ENCODE assay signal across 8 cellular contexts in genomic region chrX:57591284-57592158, GRCh38. TPM values are rescaled to one million over a fixed set of nuclear protein-coding genes. Genes with fewer than 3 reads are reported as not detected.
A peak's percentile ranks its signal among the peaks of the same experiment; 100 is the strongest.
DNase-seq lines count a peak whose midpoint lies in the region; ATAC-seq, FAIRE-seq and TF ChIP-seq lines count a peak whose summit lies in the region.
"Not testable (repeated sequence)": the region's sequence is repeated elsewhere in the genome, so short reads cannot be mapped to it uniquely, and the experiment has no call there.

ZXDB (plus strand) TSS chrX:57592011; CDS start chrX:57592049, 38 bp downstream.

- ATAC-seq in RWPE2 (ENCODE audit: low read depth) = peak; percentile 61
- ATAC-seq in K562 = peak; percentile 67
- peak; percentile 77 for ATAC-seq in Right ventricle myocardium superior (ENCODE audit: poor library complexity)
- ATAC-seq in upper lobe of left lung (ENCODE audit: low FRiP score in 2 of 2) = peak; percentile 74 to 78

- peaks cover 12% of the 10 kb centered on the region for H3K79me2 ChIP-seq in K562 (ENCODE audit: control insufficient read depth, insufficient read depth, low read length)
- H3K79me2 ChIP-seq in neural cell (replicated peaks; ENCODE audit: insufficient read depth, low read length) = not testable (repeated sequence)

- H3K27ac ChIP-seq in RWPE2 (ENCODE audit: poor library complexity, severe bottlenecking) (peak within 1 kb of the TSS; percentile 75), K562 (ENCODE audit: extremely low read depth, low read depth, low read length) (peak within 1 kb of the TSS; percentile 53), neural cell (ENCODE audit: low read length) (peak within 1 kb of the TSS; percentile 75), upper lobe of left lung (peak within 1 kb of the TSS; percentile 92 to 97 (median 95))

- peak within 1 kb of the TSS; percentile 69 for H2AFZ ChIP-seq in K562 (ENCODE audit: low read depth, low read length)
- H2AFZ ChIP-seq in neural cell (ENCODE audit: low read depth, low read length) = peak within 1 kb of the TSS; percentile 14

- WGBS in K562 (ENCODE audit: insufficient coverage, low coverage, missing lambda C conversion rate) = 12% methylated on average over 12 of the region's 39 CpGs
- 9 to 35% methylated on average over 13 to 16 of the region's 39 CpGs for WGBS in upper lobe of left lung, 2 donors

- intact Hi-C loops in K562 (cut with micrococcal nuclease); Right ventricle myocardium superior (cut with DNase I): not testable (repeated sequence)

- TF ChIP-seq RAD21 in K562 (CRISPR knock-in tag; conservative IDR thresholded peaks at IDR 0.05 in 1 of 2, IDR thresholded peaks at IDR 0.05 in 1 of 2); neural cell (conservative IDR thresholded peaks at IDR 0.05): not testable (repeated sequence)

- H3K4me3 ChIP-seq in HAP-1 = peak within 1 kb of the TSS; percentile 54
- peak within 1 kb of the TSS; percentile 54 for H3K4me3 ChIP-seq in RWPE2 (ENCODE audit: severe bottlenecking)
- peak within 1 kb of the TSS; percentile 43 for H3K4me3 ChIP-seq in K562
- H3K4me3 ChIP-seq in neural cell (ENCODE audit: low read length) = peak within 1 kb of the TSS; percentile 65
- H3K4me3 ChIP-seq in upper lobe of left lung = peak within 1 kb of the TSS; percentile 54 to 64 (median 59)

- peak within 1 kb of the TSS; percentile 71 to 85 for H3K9ac ChIP-seq in K562 (ENCODE audit: insufficient read depth in 1 of 2, low read depth in 2 of 2, low read length in 2 of 2)
- peak within 1 kb of the TSS; percentile 64 for H3K9ac ChIP-seq in neural cell (ENCODE audit: low read length)

- H3K9me2 ChIP-seq in neural cell (ENCODE audit: insufficient read depth, low read length) = not testable (repeated sequence)

- peaks cover 16% of the 10 kb centered on the region for H3K4me1 ChIP-seq in HAP-1
- not testable (repeated sequence) for H3K4me1 ChIP-seq in RWPE2 (ENCODE audit: insufficient read depth, poor library complexity, severe bottlenecking); K562 (replicated peaks in 1 of 2; ENCODE audit: control insufficient read depth in 2 of 2, insufficient read depth in 2 of 2, low read length in 2 of 2)
- H3K4me1 ChIP-seq in upper lobe of left lung = peaks cover 1 to 29% (median 8%) of the 10 kb centered on the region in 4 donors

- not testable (repeated sequence) for TF ChIP-seq CTCF in RWPE2 (IDR thresholded peaks at IDR 0.05; ENCODE audit: poor library complexity, severe bottlenecking); K562 (IDR thresholded peaks at IDR 0.05 in 2 of 3, conservative IDR thresholded peaks at IDR 0.05 in 1 of 3; ENCODE audit: insufficient read depth in 2 of 3, low read depth in 1 of 3, low read length in 3 of 3); neural cell (IDR thresholded peaks at IDR 0.05; ENCODE audit: poor library complexity, severe bottlenecking); upper lobe of left lung (IDR thresholded peaks at IDR 0.05)

- not testable (repeated sequence) for DNase-seq in GM12892 (ENCODE audit: insufficient read length); RWPE2 (ENCODE audit: low spot score); Right ventricle myocardium superior; upper lobe of left lung
- DNase-seq in HAP-1 (ENCODE audit: low spot score in 2 of 2) = peak; percentile 17 to 29
- DNase-seq in HT1080 (ENCODE audit: low read depth) = peak; percentile 34
- DNase-seq in K562 (ENCODE audit: extremely low read depth in 1 of 4, low spot score in 3 of 4) = peak in 3 of 4 experiments; percentile 5 to 11 (median 6)

- not testable (repeated sequence) for H3F3A ChIP-seq in neural cell (ENCODE audit: insufficient read depth, low read length, poor library complexity, severe bottlenecking)

- CTCF ChIA-PET in K562 (lab: Yijun Ruan, JAX; ENCODE audit: low intra/inter-chr PET ratio) = not testable (repeated sequence)

- in situ Hi-C loops in HAP-1 (cut with MboI; ENCODE audit: low sequenced_read_pairs) = loop anchor here (25.0 kb wide), 2 partner anchors 196 to 321 kb away; partner anchors contain the start of gene ZXDA
- in situ Hi-C loops in K562 (cut with MboI) = not testable (repeated sequence)

- TF ChIP-seq POLR2A in GM12892 (IDR thresholded peaks at IDR 0.05; ENCODE audit: low read depth, low read length); K562 (conservative IDR thresholded peaks at IDR 0.05); upper lobe of left lung (IDR thresholded peaks at IDR 0.05): not testable (repeated sequence)

- TSS peak; percentile 82 for BruUV-seq in K562 (replicated peaks; lab: Mats Ljungman, UMichigan)

- H3K9me1 ChIP-seq in K562 (ENCODE audit: control insufficient read depth, insufficient read depth, low read length) = not testable (repeated sequence)

- TF ChIP-seq EP300 in K562 (IDR thresholded peaks at IDR 0.05; ENCODE audit: low read length); neural cell (conservative IDR thresholded peaks at IDR 0.05; ENCODE audit: poor library complexity, severe bottlenecking); upper lobe of left lung (IDR thresholded peaks at IDR 0.05): not testable (repeated sequence)

- H3K9me3 ChIP-seq in HAP-1; RWPE2 (ENCODE audit: severe bottlenecking); K562 (replicated peaks; ENCODE audit: control insufficient read depth, insufficient read depth, low read depth, low read length); neural cell (ENCODE audit: low read length); upper lobe of left lung: not testable (repeated sequence)

- POLR2A ChIA-PET in K562 (lab: Yijun Ruan, JAX) = not testable (repeated sequence)

- peak; percentile 93 for FAIRE-seq in GM12892 (lab: Jason Lieb, UNC)
- not testable (repeated sequence) for FAIRE-seq in K562 (lab: Jason Lieb, UNC)

- H4K20me1 ChIP-seq in K562 (replicated peaks; ENCODE audit: control insufficient read depth, insufficient read depth, low read length); neural cell (ENCODE audit: insufficient read depth): not testable (repeated sequence)

- peak within 1 kb of the TSS; percentile 49 for H3K4me2 ChIP-seq in K562 (ENCODE audit: insufficient read depth, low read length)
- H3K4me2 ChIP-seq in neural cell (ENCODE audit: low read length) = not testable (repeated sequence)

- not testable (repeated sequence) for H3K36me3 ChIP-seq in HAP-1 (replicated peaks); K562 (ENCODE audit: control insufficient read depth, insufficient read depth, low read length); neural cell (ENCODE audit: insufficient read depth, low read length); upper lobe of left lung
- peaks cover 13% of the 10 kb centered on the region for H3K36me3 ChIP-seq in RWPE2 (ENCODE audit: low read depth)

- H3K27me3 ChIP-seq in HAP-1 (ENCODE audit: low read depth); RWPE2 (ENCODE audit: insufficient read depth, poor library complexity, severe bottlenecking); K562 (ENCODE audit: control insufficient read depth in 2 of 2, insufficient read depth in 2 of 2, low read length in 2 of 2); neural cell (ENCODE audit: insufficient read depth, low read depth, low read length); upper lobe of left lung: not testable (repeated sequence)

RNA-seq across cellular contexts. Expression of gene ZXDB, which starts in this region (rescaled TPM):
- polyA plus RNA-seq in GM12892 (2012; ENCODE audit: missing spikeins) = 2.7 TPM
- 4.4 and 5.1 TPM in 2 replicates for total RNA-seq in HT1080 (2014; rRNA removed; shearing (Covaris generic))
- polyA plus RNA-seq in HT1080 (2015; cell fraction: cytosol; rRNA removed) = 3.8 and 4.0 TPM in 2 replicates
- polyA plus RNA-seq in HT1080 (2015; cell fraction: nucleus; rRNA removed) = 5.2 and 5.3 TPM in 2 replicates
- 2.5 and 3.6 TPM in 2 replicates for total RNA-seq in K562 (2011; cell fraction: chromatin; rRNA removed; ENCODE audit: low replicate concordance)
- total RNA-seq in K562 (2011; cell fraction: nucleolus; rRNA removed) = 2.5 and 3.3 TPM in 2 replicates
- 3.1 and 4.0 TPM in 2 replicates for total RNA-seq in K562 (2011; cell fraction: nucleoplasm; rRNA removed)
- total RNA-seq in K562 (2014; rRNA removed) (2.0 and 2.4 TPM in 2 replicates), K562 (2014; rRNA removed; fragmentation: Illumina TruSeq; extraction: Trizol) (2.3 and 2.5 TPM in 2 replicates), K562 (2015; rRNA removed; fragmentation: Illumina TruSeq; extraction: Trizol) (1.9 and 2.0 TPM in 2 replicates), K562 (2021) (2.5 and 2.8 TPM in 2 replicates), Right ventricle myocardium superior (4.6 TPM), upper lobe of left lung (10 to 100 TPM in 2 of 6 donors, 1 to 10 TPM in 4; 6.3 to 11.0 (median 7.5) TPM)
- polyA plus RNA-seq in K562 (2011; rRNA removed) (2.6 and 3.0 TPM in 2 replicates), K562 (2014; fragmentation: Illumina TruSeq; extraction: Trizol) (1.7 and 2.0 TPM in 2 replicates), K562 (2014; fragmentation: Nextera tagmentation; extraction: Ambion mirVana) (under 1 TPM; 0.43 to 0.58 TPM), K562 (2014; rRNA removed) (1.1 and 1.3 TPM in 2 replicates), neural cell (4.6 and 5.4 TPM in 2 replicates)
- polyA plus RNA-seq in K562 (2011; cell fraction: cytosol; rRNA removed) = 1.4 and 2.3 TPM in 2 replicates
- 1.1 and 1.3 TPM in 2 replicates for polyA plus RNA-seq in K562 (2011; cell fraction: nucleus; rRNA removed)
- polyA plus RNA-seq in K562 (2012) = 1.5 and 1.9 TPM in 2 replicates
- polyA minus RNA-seq in K562 (2011; rRNA and poly(A)+ RNA removed) = 6.0 and 7.6 TPM in 2 replicates
- polyA minus RNA-seq in K562 (2011; cell fraction: cytosol; rRNA and poly(A)+ RNA removed) = 2.9 and 3.1 TPM in 2 replicates
- 3.4 and 6.1 TPM in 2 replicates for polyA minus RNA-seq in K562 (2011; cell fraction: nucleus; rRNA and poly(A)+ RNA removed)
- 25.1 and 30.7 TPM in 2 replicates for polyA minus RNA-seq in neural cell
